In genomic region chr5:134524219-134524825, GRCh38 we compare ENCODE assay signal across 1 cellular context.
TF ChIP-seq lines count a peak whose summit lies in the region.

No MANE protein-coding gene starts in this region.

TF ChIP-seq in HEK293, 187 proteins besides CTCF, POLR2A, EP300 and RAD21 (continued from another document and continues in another):
- TF ChIP-seq ZNF518A (tag by site-specific recombination; conservative IDR thresholded peaks at IDR 0.05; ENCODE audit: low read depth): no peak; the same call in 1 of the 2 replicates
- no peak for TF ChIP-seq ZNF660 (tag by site-specific recombination; IDR thresholded peaks at IDR 0.05)
- peak; percentile 14; the same call in 1 of the 2 replicates for TF ChIP-seq KLF7 (tag by site-specific recombination; IDR thresholded peaks at IDR 0.05; ENCODE audit: borderline replicate concordance)
- TF ChIP-seq ZNF239 (tag by site-specific recombination; IDR thresholded peaks at IDR 0.05): no peak
- peak; percentile 91 for TF ChIP-seq ZBTB7A (tag by site-specific recombination; IDR thresholded peaks at IDR 0.05; ENCODE audit: low read depth)
- TF ChIP-seq, protein P1, sequence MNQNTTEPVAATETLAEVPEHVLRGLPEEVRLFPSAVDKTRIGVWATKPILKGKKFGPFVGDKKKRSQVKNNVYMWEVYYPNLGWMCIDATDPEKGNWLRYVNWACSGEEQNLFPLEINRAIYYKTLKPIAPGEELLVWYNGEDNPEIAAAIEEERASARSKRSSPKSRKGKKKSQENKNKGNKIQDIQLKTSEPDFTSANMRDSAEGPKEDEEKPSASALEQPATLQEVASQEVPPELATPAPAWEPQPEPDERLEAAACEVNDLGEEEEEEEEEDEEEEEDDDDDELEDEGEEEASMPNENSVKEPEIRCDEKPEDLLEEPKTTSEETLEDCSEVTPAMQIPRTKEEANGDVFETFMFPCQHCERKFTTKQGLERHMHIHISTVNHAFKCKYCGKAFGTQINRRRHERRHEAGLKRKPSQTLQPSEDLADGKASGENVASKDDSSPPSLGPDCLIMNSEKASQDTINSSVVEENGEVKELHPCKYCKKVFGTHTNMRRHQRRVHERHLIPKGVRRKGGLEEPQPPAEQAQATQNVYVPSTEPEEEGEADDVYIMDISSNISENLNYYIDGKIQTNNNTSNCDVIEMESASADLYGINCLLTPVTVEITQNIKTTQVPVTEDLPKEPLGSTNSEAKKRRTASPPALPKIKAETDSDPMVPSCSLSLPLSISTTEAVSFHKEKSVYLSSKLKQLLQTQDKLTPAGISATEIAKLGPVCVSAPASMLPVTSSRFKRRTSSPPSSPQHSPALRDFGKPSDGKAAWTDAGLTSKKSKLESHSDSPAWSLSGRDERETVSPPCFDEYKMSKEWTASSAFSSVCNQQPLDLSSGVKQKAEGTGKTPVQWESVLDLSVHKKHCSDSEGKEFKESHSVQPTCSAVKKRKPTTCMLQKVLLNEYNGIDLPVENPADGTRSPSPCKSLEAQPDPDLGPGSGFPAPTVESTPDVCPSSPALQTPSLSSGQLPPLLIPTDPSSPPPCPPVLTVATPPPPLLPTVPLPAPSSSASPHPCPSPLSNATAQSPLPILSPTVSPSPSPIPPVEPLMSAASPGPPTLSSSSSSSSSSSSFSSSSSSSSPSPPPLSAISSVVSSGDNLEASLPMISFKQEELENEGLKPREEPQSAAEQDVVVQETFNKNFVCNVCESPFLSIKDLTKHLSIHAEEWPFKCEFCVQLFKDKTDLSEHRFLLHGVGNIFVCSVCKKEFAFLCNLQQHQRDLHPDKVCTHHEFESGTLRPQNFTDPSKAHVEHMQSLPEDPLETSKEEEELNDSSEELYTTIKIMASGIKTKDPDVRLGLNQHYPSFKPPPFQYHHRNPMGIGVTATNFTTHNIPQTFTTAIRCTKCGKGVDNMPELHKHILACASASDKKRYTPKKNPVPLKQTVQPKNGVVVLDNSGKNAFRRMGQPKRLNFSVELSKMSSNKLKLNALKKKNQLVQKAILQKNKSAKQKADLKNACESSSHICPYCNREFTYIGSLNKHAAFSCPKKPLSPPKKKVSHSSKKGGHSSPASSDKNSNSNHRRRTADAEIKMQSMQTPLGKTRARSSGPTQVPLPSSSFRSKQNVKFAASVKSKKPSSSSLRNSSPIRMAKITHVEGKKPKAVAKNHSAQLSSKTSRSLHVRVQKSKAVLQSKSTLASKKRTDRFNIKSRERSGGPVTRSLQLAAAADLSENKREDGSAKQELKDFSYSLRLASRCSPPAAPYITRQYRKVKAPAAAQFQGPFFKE (tag by site-specific recombination; IDR thresholded peaks at IDR 0.05; ENCODE audit: borderline replicate concordance): no peak
- TF ChIP-seq ZNF501 (tag by site-specific recombination; IDR thresholded peaks at IDR 0.05): peak; percentile 85; the same call in 1 of the 2 replicates
- 0 out of 2 replicates have a peak, but pooled peaks have one; percentile 62 for TF ChIP-seq HOXC10 (CRISPR knock-in tag; IDR thresholded peaks at IDR 0.05)
- no peak for TF ChIP-seq ZFP3 (tag by site-specific recombination; IDR thresholded peaks at IDR 0.05; ENCODE audit: low read depth)
- no peak; the same call in 1 of the 2 replicates for TF ChIP-seq WT1 (tag by site-specific recombination; IDR thresholded peaks at IDR 0.05)
- no peak for TF ChIP-seq ZNF530 (tag by site-specific recombination; IDR thresholded peaks at IDR 0.05; ENCODE audit: low read depth)
- TF ChIP-seq, protein P2, sequence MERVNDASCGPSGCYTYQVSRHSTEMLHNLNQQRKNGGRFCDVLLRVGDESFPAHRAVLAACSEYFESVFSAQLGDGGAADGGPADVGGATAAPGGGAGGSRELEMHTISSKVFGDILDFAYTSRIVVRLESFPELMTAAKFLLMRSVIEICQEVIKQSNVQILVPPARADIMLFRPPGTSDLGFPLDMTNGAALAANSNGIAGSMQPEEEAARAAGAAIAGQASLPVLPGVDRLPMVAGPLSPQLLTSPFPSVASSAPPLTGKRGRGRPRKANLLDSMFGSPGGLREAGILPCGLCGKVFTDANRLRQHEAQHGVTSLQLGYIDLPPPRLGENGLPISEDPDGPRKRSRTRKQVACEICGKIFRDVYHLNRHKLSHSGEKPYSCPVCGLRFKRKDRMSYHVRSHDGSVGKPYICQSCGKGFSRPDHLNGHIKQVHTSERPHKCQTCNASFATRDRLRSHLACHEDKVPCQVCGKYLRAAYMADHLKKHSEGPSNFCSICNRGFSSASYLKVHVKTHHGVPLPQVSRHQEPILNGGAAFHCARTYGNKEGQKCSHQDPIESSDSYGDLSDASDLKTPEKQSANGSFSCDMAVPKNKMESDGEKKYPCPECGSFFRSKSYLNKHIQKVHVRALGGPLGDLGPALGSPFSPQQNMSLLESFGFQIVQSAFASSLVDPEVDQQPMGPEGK (tag by site-specific recombination; IDR thresholded peaks at IDR 0.05): peak; percentile 81
- TF ChIP-seq HOXD13 (CRISPR knock-in tag; IDR thresholded peaks at IDR 0.05; ENCODE audit: borderline replicate concordance): no peak
- no peak for TF ChIP-seq ZNF580 (tag by site-specific recombination; IDR thresholded peaks at IDR 0.05)
- TF ChIP-seq, protein P3, sequence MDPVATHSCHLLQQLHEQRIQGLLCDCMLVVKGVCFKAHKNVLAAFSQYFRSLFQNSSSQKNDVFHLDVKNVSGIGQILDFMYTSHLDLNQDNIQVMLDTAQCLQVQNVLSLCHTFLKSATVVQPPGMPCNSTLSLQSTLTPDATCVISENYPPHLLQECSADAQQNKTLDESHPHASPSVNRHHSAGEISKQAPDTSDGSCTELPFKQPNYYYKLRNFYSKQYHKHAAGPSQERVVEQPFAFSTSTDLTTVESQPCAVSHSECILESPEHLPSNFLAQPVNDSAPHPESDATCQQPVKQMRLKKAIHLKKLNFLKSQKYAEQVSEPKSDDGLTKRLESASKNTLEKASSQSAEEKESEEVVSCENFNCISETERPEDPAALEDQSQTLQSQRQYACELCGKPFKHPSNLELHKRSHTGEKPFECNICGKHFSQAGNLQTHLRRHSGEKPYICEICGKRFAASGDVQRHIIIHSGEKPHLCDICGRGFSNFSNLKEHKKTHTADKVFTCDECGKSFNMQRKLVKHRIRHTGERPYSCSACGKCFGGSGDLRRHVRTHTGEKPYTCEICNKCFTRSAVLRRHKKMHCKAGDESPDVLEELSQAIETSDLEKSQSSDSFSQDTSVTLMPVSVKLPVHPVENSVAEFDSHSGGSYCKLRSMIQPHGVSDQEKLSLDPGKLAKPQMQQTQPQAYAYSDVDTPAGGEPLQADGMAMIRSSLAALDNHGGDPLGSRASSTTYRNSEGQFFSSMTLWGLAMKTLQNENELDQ (tag by site-specific recombination; IDR thresholded peaks at IDR 0.05; ENCODE audit: low read depth): no peak
- peak; percentile 34; the same call in 1 of the 2 replicates for TF ChIP-seq KLF8 (tag by site-specific recombination; IDR thresholded peaks at IDR 0.05)
- no peak for TF ChIP-seq ZNF214 (tag by site-specific recombination; IDR thresholded peaks at IDR 0.05; ENCODE audit: borderline replicate concordance)
- no peak for TF ChIP-seq ZNF112 (tag by site-specific recombination; IDR thresholded peaks at IDR 0.05)
- TF ChIP-seq MYNN (tag by site-specific recombination; IDR thresholded peaks at IDR 0.05; ENCODE audit: borderline replicate concordance): no peak
- no peak for TF ChIP-seq SCRT2 (tag by site-specific recombination; IDR thresholded peaks at IDR 0.05)
- peak; percentile 66; the same call in 1 of the 2 replicates for TF ChIP-seq KLF16 (tag by site-specific recombination; IDR thresholded peaks at IDR 0.05)
- TF ChIP-seq INSM2 (tag by site-specific recombination; IDR thresholded peaks at IDR 0.05): no peak; the same call in 1 of the 2 replicates
- TF ChIP-seq, protein P4, sequence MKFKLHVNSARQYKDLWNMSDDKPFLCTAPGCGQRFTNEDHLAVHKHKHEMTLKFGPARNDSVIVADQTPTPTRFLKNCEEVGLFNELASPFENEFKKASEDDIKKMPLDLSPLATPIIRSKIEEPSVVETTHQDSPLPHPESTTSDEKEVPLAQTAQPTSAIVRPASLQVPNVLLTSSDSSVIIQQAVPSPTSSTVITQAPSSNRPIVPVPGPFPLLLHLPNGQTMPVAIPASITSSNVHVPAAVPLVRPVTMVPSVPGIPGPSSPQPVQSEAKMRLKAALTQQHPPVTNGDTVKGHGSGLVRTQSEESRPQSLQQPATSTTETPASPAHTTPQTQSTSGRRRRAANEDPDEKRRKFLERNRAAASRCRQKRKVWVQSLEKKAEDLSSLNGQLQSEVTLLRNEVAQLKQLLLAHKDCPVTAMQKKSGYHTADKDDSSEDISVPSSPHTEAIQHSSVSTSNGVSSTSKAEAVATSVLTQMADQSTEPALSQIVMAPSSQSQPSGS (tag by site-specific recombination; IDR thresholded peaks at IDR 0.05; ENCODE audit: low read depth): no peak
- TF ChIP-seq ZXDB (tag by site-specific recombination; IDR thresholded peaks at IDR 0.05): peak; percentile 78
- 0 out of 2 replicates have a peak, but pooled peaks have one; percentile 15 for TF ChIP-seq ZNF18 (tag by site-specific recombination; IDR thresholded peaks at IDR 0.05)
- no peak for TF ChIP-seq ZNF624 (tag by site-specific recombination; IDR thresholded peaks at IDR 0.05)
- TF ChIP-seq ZNF571 (tag by site-specific recombination; IDR thresholded peaks at IDR 0.05): no peak
- no peak for TF ChIP-seq ZNF223 (tag by site-specific recombination; IDR thresholded peaks at IDR 0.05)
- no peak for TF ChIP-seq ZNF121 (tag by site-specific recombination; IDR thresholded peaks at IDR 0.05)
- peak; percentile 75 for TF ChIP-seq ZNF423 (tag by site-specific recombination; IDR thresholded peaks at IDR 0.05)
- TF ChIP-seq ZNF146 (tag by site-specific recombination; IDR thresholded peaks at IDR 0.05): no peak
- no peak for TF ChIP-seq ZNF623 (tag by site-specific recombination; IDR thresholded peaks at IDR 0.05)
- TF ChIP-seq ZNF155 (tag by site-specific recombination; IDR thresholded peaks at IDR 0.05): no peak
- TF ChIP-seq ZFP41 (tag by site-specific recombination; IDR thresholded peaks at IDR 0.05; ENCODE audit: borderline replicate concordance): no peak
- TF ChIP-seq ZBTB21 (tag by site-specific recombination; IDR thresholded peaks at IDR 0.05): no peak
- no peak for TF ChIP-seq ZNF555 (tag by site-specific recombination; conservative IDR thresholded peaks at IDR 0.05)
